In the genomic region with DNA sequence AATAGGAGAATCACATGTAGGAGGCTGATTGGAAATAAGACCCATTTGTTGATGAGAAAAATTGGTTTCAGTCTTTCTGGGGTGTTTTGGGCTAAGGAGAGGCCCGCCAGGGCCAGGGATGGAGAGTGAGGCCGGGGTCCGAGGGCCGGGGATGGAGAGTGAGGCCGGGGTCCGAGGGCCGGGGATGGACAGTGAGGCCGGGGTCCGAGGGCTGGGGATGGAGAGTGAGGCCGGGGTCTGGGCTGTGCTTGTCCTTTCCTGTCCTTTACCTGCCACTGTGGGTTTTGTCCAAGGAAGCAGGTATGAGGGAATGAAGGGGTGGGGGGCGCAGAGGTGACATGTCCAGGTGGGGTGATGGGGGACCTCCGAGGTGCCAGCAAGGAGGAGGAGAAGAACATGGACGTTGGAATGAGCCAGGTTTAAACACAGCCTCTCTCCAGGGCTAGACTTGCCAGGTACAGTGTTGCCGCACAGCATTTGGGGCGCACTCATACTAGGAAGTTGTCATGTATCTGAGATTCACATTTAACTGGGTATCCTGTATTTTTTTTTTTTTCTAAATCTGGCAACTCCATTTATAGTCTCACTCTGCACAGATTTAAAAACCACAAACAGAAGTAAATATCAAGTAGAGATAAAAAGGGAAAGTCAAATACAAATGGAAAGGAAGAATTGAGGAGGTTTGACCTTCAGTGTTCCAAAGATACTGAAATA, we compare ENCODE assay signal across 13 cellular contexts. TPM values are rescaled to one million over a fixed set of nuclear protein-coding genes. Genes with fewer than 3 reads are reported as not detected.
DNase-seq lines count a peak whose midpoint lies in the region; ATAC-seq and TF ChIP-seq lines count a peak whose summit lies in the region.
"Had no signal": no experiment of that assay in that cellular context is flagged by ENCODE, and none has a peak within 500 bp of the region (broad histone marks: within the 10 kb centered on the region; RNA-seq: fewer than 3 reads in every experiment).

No MANE protein-coding gene starts in this region.

- H3K4me3 Mint-ChIP-seq in activated CD8-positive, alpha-beta memory T cell treated with anti-CD3 and anti-CD28 coated beads, Interleukin-2, amount 10 ng/mL, durations not matched to agents 7 days and 5 days, result peak overlapping the region; percentile 59
- peak overlapping the region; percentile 88 for H3K4me3 Mint-ChIP-seq in central memory CD8-positive, alpha-beta T cell

- no peaks in the 10 kb centered on the region for H3K36me3 Mint-ChIP-seq in activated CD8-positive, alpha-beta memory T cell treated with anti-CD3 and anti-CD28 coated beads, Interleukin-2, amount 10 ng/mL, durations not matched to agents 7 days and 5 days
- peaks cover 10% of the 10 kb centered on the region for H3K36me3 Mint-ChIP-seq in central memory CD8-positive, alpha-beta T cell (ENCODE audit: insufficient read depth)

- peaks cover 65% of the 10 kb centered on the region for H3K27me3 Mint-ChIP-seq in activated CD8-positive, alpha-beta memory T cell treated with anti-CD3 and anti-CD28 coated beads, Interleukin-2, amount 10 ng/mL, durations not matched to agents 7 days and 5 days
- no peaks in the 10 kb centered on the region for H3K27me3 Mint-ChIP-seq in central memory CD8-positive, alpha-beta T cell

- H2AFZ ChIP-seq in osteoblast (ENCODE audit: low read length), result no peak overlapping the region

- H3K9me3 ChIP-seq in SJSA1 (replicated peaks) (no peaks in the 10 kb centered on the region), osteoblast (ENCODE audit: low read depth, low read length) (no peaks in the 10 kb centered on the region)
- H3K9me3 ChIP-seq: testis had no signal

- peak overlapping the region; percentile 13 for H3K4me2 ChIP-seq in osteoblast (ENCODE audit: insufficient read depth, low read length)

- TF ChIP-seq CTCF in osteoblast (IDR thresholded peaks at IDR 0.05; ENCODE audit: extremely low read depth, low read depth, low read length), result no peak

- peak overlapping the region; percentile 66 for H3K27ac ChIP-seq in SJSA1
- peak overlapping the region; percentile 20 for H3K27ac ChIP-seq in osteoblast (ENCODE audit: low read depth, low read length)
- H3K27ac ChIP-seq: foreskin keratinocyte, testis had no signal

- no peaks in the 10 kb centered on the region for H3K36me3 ChIP-seq in SJSA1
- no peaks in the 10 kb centered on the region for H3K36me3 ChIP-seq in osteoblast (ENCODE audit: insufficient read depth, low read length)

- ATAC-seq in activated CD8-positive, alpha-beta memory T cell treated with anti-CD3 and anti-CD28 coated beads, Interleukin-2, amount 10 ng/mL, durations not matched to agents 7 days and 5 days, result no peak
- peak; percentile 16 for ATAC-seq in central memory CD8-positive, alpha-beta T cell (replicated peaks; ENCODE audit: extremely low read depth, poor library complexity, severe bottlenecking)
- ATAC-seq: foreskin keratinocyte had no signal

- DNase-seq in activated CD8-positive, alpha-beta memory T cell treated with anti-CD3 and anti-CD28 coated beads, Interleukin-2, amount 10 ng/mL, durations not matched to agents 7 days and 5 days, result no peak
- no peak for DNase-seq in activated CD8-positive, alpha-beta memory T cell treated with anti-CD3 and anti-CD28 coated beads for 24 hours
- DNase-seq in SJSA1 (ENCODE audit: low read depth in 1 of 2, low spot score in 2 of 2) (no peak), osteoblast (ENCODE audit: insufficient read length, low spot score, missing footprints) (peak; percentile 63), medulla oblongata (ENCODE audit: extremely low spot score) (no peak), RKO (ENCODE audit: low spot score) (no peak), NCI-H187 (lab: John Stamatoyannopoulos, UW) (no peak)
- no peak for DNase-seq in central memory CD8-positive, alpha-beta T cell (ENCODE audit: low spot score in 2 of 2)
- DNase-seq: foreskin keratinocyte, mammary epithelial cell, NCI-H1694, SHP77, testis had no signal

- peak overlapping the region; percentile 12 for H3K27ac Mint-ChIP-seq in activated CD8-positive, alpha-beta memory T cell treated with anti-CD3 and anti-CD28 coated beads, Interleukin-2, amount 10 ng/mL, durations not matched to agents 7 days and 5 days
- peak overlapping the region; percentile 92 for H3K27ac Mint-ChIP-seq in central memory CD8-positive, alpha-beta T cell (ENCODE audit: low read depth)

- CTCF ChIA-PET in activated CD8-positive, alpha-beta memory T cell treated with anti-CD3 and anti-CD28 coated beads, Interleukin-2, amount 10 ng/mL, durations not matched to agents 7 days and 5 days (lab: Charles Lee), result no interaction called here

- H4K20me1 ChIP-seq in osteoblast (ENCODE audit: insufficient read depth, low read length), result peaks cover 53% of the 10 kb centered on the region

- no peaks in the 10 kb centered on the region for H3K9me3 Mint-ChIP-seq in activated CD8-positive, alpha-beta memory T cell treated with anti-CD3 and anti-CD28 coated beads, Interleukin-2, amount 10 ng/mL, durations not matched to agents 7 days and 5 days (ENCODE audit: low read depth)
- no peaks in the 10 kb centered on the region for H3K9me3 Mint-ChIP-seq in central memory CD8-positive, alpha-beta T cell

- H3K4me3 ChIP-seq in SJSA1, result no peak overlapping the region
- H3K4me3 ChIP-seq in osteoblast (ENCODE audit: insufficient read depth, low read length), result no peak overlapping the region
- H3K4me3 ChIP-seq: testis had no signal

- H3K79me2 ChIP-seq in osteoblast (ENCODE audit: insufficient read depth, low read length), result peaks cover 77% of the 10 kb centered on the region

- H3K4me1 Mint-ChIP-seq in activated CD8-positive, alpha-beta memory T cell treated with anti-CD3 and anti-CD28 coated beads, Interleukin-2, amount 10 ng/mL, durations not matched to agents 7 days and 5 days, result peaks cover 34% of the 10 kb centered on the region
- peaks cover 38% of the 10 kb centered on the region for H3K4me1 Mint-ChIP-seq in central memory CD8-positive, alpha-beta T cell

- H3K27me3 ChIP-seq in SJSA1 (replicated peaks) (no peaks in the 10 kb centered on the region), osteoblast (ENCODE audit: insufficient read depth, low read length) (no peaks in the 10 kb centered on the region)
- H3K27me3 ChIP-seq: testis had no signal

- H3K4me1 ChIP-seq in SJSA1 (replicated peaks) (peaks cover 44% of the 10 kb centered on the region), osteoblast (ENCODE audit: insufficient read depth, low read length) (peaks cover 20% of the 10 kb centered on the region)
- H3K4me1 ChIP-seq: foreskin keratinocyte had no signal

RNA-seq across cellular contexts. Expression of a gene that starts 8.8 kb away (rescaled TPM):
- total RNA-seq in activated CD8-positive, alpha-beta memory T cell treated with anti-CD3 and anti-CD28 coated beads, Interleukin-2, amount 10 ng/mL, durations not matched to agents 7 days and 5 days, result 1 to 10 TPM; 2.1 to 5.0 TPM
- total RNA-seq in SJSA1 (2014; rRNA removed; shearing (Covaris generic)), result 48.5 and 79.6 TPM in 2 replicates
- 19.2 and 61.2 TPM in 2 replicates for total RNA-seq in osteoblast

RNA-seq across cellular contexts. Expression of a gene that starts 52.6 kb away (rescaled TPM):
- under 1 TPM; 0.73 to 0.82 TPM for total RNA-seq in activated CD8-positive, alpha-beta memory T cell treated with anti-CD3 and anti-CD28 coated beads, Interleukin-2, amount 10 ng/mL, durations not matched to agents 7 days and 5 days
- total RNA-seq in SJSA1 (2014; rRNA removed; shearing (Covaris generic)), result 0.21 TPM in 1 of 2 replicates, not detected in the other
- 0.59 and 0.72 TPM in 2 replicates for total RNA-seq in osteoblast
